ENCODE assay signal across 8 cellular contexts in genomic region chr20:35226775-35227681, GRCh38. TPM values are rescaled to one million over a fixed set of nuclear protein-coding genes. Genes with fewer than 3 reads are reported as not detected.
A peak's percentile ranks its signal among the peaks of the same experiment; 100 is the strongest.
DNase-seq lines count a peak whose midpoint lies in the region; ATAC-seq and TF ChIP-seq lines count a peak whose summit lies in the region.

No MANE protein-coding gene starts in this region.

- no peaks in the 10 kb centered on the region for H3K9me3 ChIP-seq in MM.1S (replicated peaks; ENCODE audit: insufficient read depth, low read length)

- H3K36me3 ChIP-seq in MM.1S (replicated peaks; ENCODE audit: insufficient read depth, low read length), result no peaks in the 10 kb centered on the region

- no peak overlapping the region for H3K27ac ChIP-seq in MM.1S (ENCODE audit: low read length)

- H3K79me2 ChIP-seq in MM.1S (ENCODE audit: low read length), result no peaks in the 10 kb centered on the region

- ATAC-seq in GM21528 (IDR thresholded peaks at IDR 0.05; ENCODE audit: low FRiP score, unreplicated experiment), result no peak
- ATAC-seq in GM18870 (IDR thresholded peaks at IDR 0.05; ENCODE audit: unreplicated experiment), result no peak

- peak; percentile 30 for DNase-seq in COR-L47 (lab: John Stamatoyannopoulos, UW)
- DNase-seq in MM.1S, result peak; percentile 12
- peak; percentile 34 for DNase-seq in activated CD4-positive, alpha-beta T cell treated with anti-CD3 and anti-CD28 coated beads, Interleukin-2, amount 50 U/mL, for 1 hour
- DNase-seq in dedifferentiated amniotic fluid mesenchymal stem cell (ENCODE audit: extremely low spot score), result peak; percentile 36
- peak; percentile 52 to 64 for DNase-seq in lung microvascular endothelial cell (ENCODE audit: low read depth in 2 of 2)
- DNase-seq in stimulated activated CD8-positive, alpha-beta memory T cell treated with anti-CD3 and anti-CD28 coated beads, Interleukin-2, amount 100 ng/mL, for 48 hours (ENCODE audit: low read depth in 2 of 2), result peak; percentile 25 to 40

- no peaks in the 10 kb centered on the region; the same call in 1 of the 2 replicates for H3K27me3 ChIP-seq in MM.1S (replicated peaks; ENCODE audit: insufficient read depth, low read length)

- TF ChIP-seq CTCF in MM.1S (IDR thresholded peaks at IDR 0.05; ENCODE audit: low read length), result no peak

- H3K4me3 ChIP-seq in MM.1S (ENCODE audit: low read length), result no peak overlapping the region

- no peaks in the 10 kb centered on the region for H3K4me1 ChIP-seq in MM.1S (ENCODE audit: low read length)

- no peak overlapping the region for H3K9ac ChIP-seq in MM.1S (ENCODE audit: low read length)

- no peak overlapping the region for H3K4me2 ChIP-seq in MM.1S (ENCODE audit: low read depth, low read length)

- no peaks in the 10 kb centered on the region for H3F3A ChIP-seq in MM.1S (ENCODE audit: insufficient read depth, low read length)

- H3K9me2 ChIP-seq in MM.1S (replicated peaks; ENCODE audit: insufficient read depth, low read length), result no peaks in the 10 kb centered on the region

- H2AFZ ChIP-seq in MM.1S (ENCODE audit: low read length), result no peak overlapping the region

- H4K20me1 ChIP-seq in MM.1S (ENCODE audit: insufficient read depth, low read length), result no peaks in the 10 kb centered on the region

RNA-seq across cellular contexts. Expression of gene MMP24, which starts 0.5 kb away (rescaled TPM):
- under 0.01 and 0.20 TPM in 2 replicates for total RNA-seq in lung microvascular endothelial cell

RNA-seq across cellular contexts. Expression of gene MMP24OS, which starts 50.9 kb away (rescaled TPM):
- 3.1 and 5.8 TPM in 2 replicates for total RNA-seq in lung microvascular endothelial cell

RNA-seq across cellular contexts. Expression of gene PROCR, which starts 55.2 kb away (rescaled TPM):
- total RNA-seq in lung microvascular endothelial cell, result 169 and 328 TPM in 2 replicates

RNA-seq across cellular contexts. Expression of gene EIF6, which starts 57.5 kb away (rescaled TPM):
- total RNA-seq in lung microvascular endothelial cell, result 138 and 161 TPM in 2 replicates
